ENCODE assay signal across 10 cellular contexts in genomic region chr7:42272793-42273665, GRCh38. TPM values are rescaled to one million over a fixed set of nuclear protein-coding genes. Genes with fewer than 3 reads are reported as not detected.
DNase-seq lines count a peak whose midpoint lies in the region; ATAC-seq and TF ChIP-seq lines count a peak whose summit lies in the region.
"Had no signal": no experiment of that assay in that cellular context is flagged by ENCODE, and none has a peak within 500 bp of the region (broad histone marks: within the 10 kb centered on the region; RNA-seq: fewer than 3 reads in every experiment).

No MANE protein-coding gene starts in this region.

- no peak for ATAC-seq in activated CD4-positive, CD25-positive, alpha-beta regulatory T cell treated with anti-CD3 and anti-CD28 coated beads, Interleukin-2, amount 50 U/mL, for 24 hours

- peak; percentile 22 for DNase-seq in AG08396 (ENCODE audit: low spot score)
- DNase-seq in HK-2 (ENCODE audit: unreplicated experiment): peak; percentile 3
- DNase-seq in amniotic epithelial cell (ENCODE audit: low read depth): peak; percentile 86
- peak; percentile 75 for DNase-seq in islet precursor cell
- DNase-seq in thyroid gland: no peak
- no peak for DNase-seq in cerebellar cortex (ENCODE audit: low spot score)
- no peak for DNase-seq in substantia nigra (lab: John Stamatoyannopoulos, UW)
- DNase-seq: NCI-H1694 had no signal

- H3K36me3 ChIP-seq in thyroid gland: no peaks in the 10 kb centered on the region

- intact Hi-C loops in thyroid gland (cut with DNase I): no loop called here

- no peak overlapping the region for H3K27ac ChIP-seq in thyroid gland
- no peak overlapping the region for H3K27ac ChIP-seq in substantia nigra (ENCODE audit: low read depth, low read length, poor library complexity, severe bottlenecking)

- no peaks in the 10 kb centered on the region for H3K4me1 ChIP-seq in thyroid gland

- WGBS in thyroid gland, 2 donors: 72 to 80% methylated on average over 3 of the region's 3 CpGs

- H3K9me3 ChIP-seq in thyroid gland: no peaks in the 10 kb centered on the region

- no peak overlapping the region for H3K4me3 ChIP-seq in thyroid gland (replicated peaks in 1 of 3)

- no peak for TF ChIP-seq POLR2A in thyroid gland (IDR thresholded peaks at IDR 0.05)

- TF ChIP-seq CTCF in thyroid gland (IDR thresholded peaks at IDR 0.05): no peak

- no peaks in the 10 kb centered on the region for H3K27me3 ChIP-seq in thyroid gland

RNA-seq across cellular contexts. Expression of gene GLI3, which starts 36.0 kb away (rescaled TPM):
- 10 to 100 TPM; 10.1 to 15.6 (median 13.6) TPM for total RNA-seq in thyroid gland
- total RNA-seq: activated T-helper 1 cell treated with anti-CD3 and anti-CD28 coated beads, Interleukin-12 subunit alpha, Interleukin-12 subunit beta, Interleukin-2, Interleukin-4 antibody, amounts not matched to agents 30 ng/mL and 10 ng/mL and 1 ng/mL, durations not matched to agents 14 hours and 24 hours and 36 hours had no signal

Comparison
In these comparisons a context has a peak if more than half of its experiments do, and no peak if none do; other contexts are left out.
1. DNase-seq: peak in AG08396 (single experiment), HK-2 (single experiment), amniotic epithelial cell (single experiment) and islet precursor cell (single experiment); none in thyroid gland (0 of 2), cerebellar cortex (single experiment) and substantia nigra (0 of 49).